27 cellular contexts compared by ENCODE assay signal in the genomic region with DNA sequence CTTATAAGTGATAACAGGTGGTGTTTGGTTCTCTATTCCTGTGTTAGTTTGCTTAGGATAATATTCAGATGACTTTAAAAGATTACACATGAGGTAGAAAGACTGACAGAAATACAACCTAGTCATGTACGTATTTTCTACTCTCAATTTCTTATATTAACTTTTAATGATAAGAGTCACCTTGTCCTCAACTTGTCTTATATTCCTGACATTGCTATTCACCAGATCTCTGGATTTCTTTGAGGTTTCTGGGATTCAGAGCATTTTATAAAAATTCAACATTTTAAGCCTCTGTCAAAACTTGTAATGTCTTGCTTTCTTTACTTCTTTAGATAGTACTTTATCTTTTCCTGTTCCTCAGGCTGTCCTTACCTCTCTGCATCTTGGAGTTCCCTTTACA.
"Had no signal": no experiment of that assay in that cellular context is flagged by ENCODE, and none has a peak within 500 bp of the region (broad histone marks: within the 10 kb centered on the region; RNA-seq: fewer than 3 reads in every experiment).

No MANE protein-coding gene starts in this region.

- H3K36me3 ChIP-seq: stomach, suprapubic skin, thoracic aorta, thyroid gland, tibial artery, tibial nerve, transverse colon, upper lobe of left lung, upper lobe of right lung, uterus, vagina had no signal

- ATAC-seq: stimulated activated effector memory CD8-positive, alpha-beta T cell treated with anti-CD3 and anti-CD28 coated beads, Interleukin-12 subunit alpha, Interleukin-12 subunit beta, amount 100 ng/mL, for 72 hours; stimulated activated memory B cell treated with anti-CD40 and anti-IgM and Interleukin-4, amounts not matched to agents 10 μg/mL and 1 μg/mL and 100 μg/mL, for 72 hours; stimulated activated naive B cell treated with anti-CD40 and anti-IgM and Interleukin-4, amounts not matched to agents 10 μg/mL and 1 μg/mL and 100 μg/mL, for 72 hours; stimulated activated naive CD8-positive, alpha-beta T cell treated with anti-CD3 and anti-CD28 coated beads, Interleukin-15, amount 100 ng/mL, for 72 hours; stimulated activated naive CD8-positive, alpha-beta T cell treated with anti-CD3 and anti-CD28 coated beads, Interleukin-15, Interleukin-2, amounts not matched to agents 100 U/mL and 50 U/mL, for 24 hours; upper lobe of right lung had no signal

- H3K27me3 ChIP-seq: stomach, suprapubic skin, testis, thyroid gland, tibial artery, tibial nerve, transverse colon, upper lobe of left lung, upper lobe of right lung, uterus, vagina had no signal

- H3K4me1 ChIP-seq: stomach, suprapubic skin, testis, thyroid gland, tibial artery, tibial nerve, transverse colon, upper lobe of left lung, upper lobe of right lung, uterus, vagina had no signal

- H3K9me3 ChIP-seq: stomach, suprapubic skin, testis, thoracic aorta, thyroid gland, tibial artery, tibial nerve, transverse colon, upper lobe of left lung, upper lobe of right lung, uterus, vagina had no signal

- H3K4me3 ChIP-seq: stomach, suprapubic skin, testis, thoracic aorta, thyroid gland, tibial artery, tibial nerve, transverse colon, upper lobe of left lung, upper lobe of right lung, uterus, vagina had no signal

- DNase-seq: stimulated activated CD4-positive, alpha-beta T cell treated with anti-CD3 and anti-CD28 coated beads, Interleukin-2, amount 100 ng/mL, for 48 hours; stimulated activated CD4-positive, alpha-beta T cell treated with anti-CD3 and anti-CD28 coated beads, Interleukin-4, amount 100 ng/mL, for 1 hour; stimulated activated CD4-positive, alpha-beta T cell treated with anti-CD3 and anti-CD28 coated beads, Interleukin-4, amount 100 ng/mL, for 24 hours; stimulated activated CD4-positive, alpha-beta T cell treated with anti-CD3 and anti-CD28 coated beads, Interleukin-4, amount 100 ng/mL, for 4 hours; stimulated activated CD8-positive, alpha-beta memory T cell treated with anti-CD3 and anti-CD28 coated beads, Interleukin-4, amount 100 ng/mL, for 48 hours; stimulated activated naive B cell treated with anti-CD40 and anti-IgM and Interleukin-4, amounts not matched to agents 10 μg/mL and 1 μg/mL and 100 μg/mL, for 72 hours; stimulated activated naive CD4-positive, alpha-beta T cell; stimulated activated naive CD4-positive, alpha-beta T cell treated with Interleukin-2 at 50 U/mL for 16 hours; stimulated activated naive CD8-positive, alpha-beta T cell treated with anti-CD3 and anti-CD28 coated beads, Interleukin-15, amount 100 ng/mL, for 72 hours; stimulated activated naive CD8-positive, alpha-beta T cell treated with anti-CD3 and anti-CD28 coated beads, Interleukin-15, Interleukin-2, amounts not matched to agents 100 U/mL and 50 U/mL, for 24 hours; stomach; substantia nigra; testis; thyroid gland; tibial artery; transverse colon; trophoblast cell; upper lobe of left lung; upper lobe of right lung; uterus had no signal

- FAIRE-seq: urothelium cell line had no signal

- H3K27ac ChIP-seq: stomach, suprapubic skin, testis, thoracic aorta, thyroid gland, tibial artery, tibial nerve, transverse colon, upper lobe of left lung, upper lobe of right lung, uterus, vagina had no signal
